In the genomic region with DNA sequence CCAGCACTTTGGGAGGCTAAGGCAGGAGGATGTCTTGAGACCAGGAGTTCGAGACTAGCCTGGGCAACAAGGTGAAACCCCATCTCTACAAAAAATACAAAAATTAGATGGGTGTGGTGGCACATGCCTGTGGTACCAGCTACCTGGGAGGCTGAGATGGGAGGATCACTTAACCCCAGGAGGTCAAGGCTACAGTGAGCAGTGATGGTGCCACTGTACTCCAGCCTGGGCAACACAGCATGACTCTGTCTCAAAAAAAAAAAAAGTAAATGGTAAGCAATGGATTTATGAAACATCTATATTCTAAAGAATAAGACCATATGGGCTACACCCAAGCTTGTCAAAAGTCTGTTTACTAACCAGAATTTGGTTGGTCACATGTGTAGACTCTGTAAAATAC, we compare ENCODE assay signal across 12 cellular contexts. TPM values are rescaled to one million over a fixed set of nuclear protein-coding genes. Genes with fewer than 3 reads are reported as not detected.
A peak's percentile ranks its signal among the peaks of the same experiment; 100 is the strongest.
DNase-seq lines count a peak whose midpoint lies in the region; ATAC-seq and TF ChIP-seq lines count a peak whose summit lies in the region.
"Had no signal": no experiment of that assay in that cellular context is flagged by ENCODE, and none has a peak within 500 bp of the region (broad histone marks: within the 10 kb centered on the region; RNA-seq: fewer than 3 reads in every experiment).

No MANE protein-coding gene starts in this region.

- TF ChIP-seq CTCF in fibroblast of lung (conservative IDR thresholded peaks at IDR 0.05 in 1 of 2, IDR thresholded peaks at IDR 0.05 in 1 of 2; ENCODE audit: low read depth in 1 of 2, low read length in 2 of 2) (no peak), psoas muscle (IDR thresholded peaks at IDR 0.05) (no peak)
- TF ChIP-seq CTCF in CD4-positive, alpha-beta T cell (IDR thresholded peaks at IDR 0.05) = no peak

- no peak overlapping the region for H2AFZ ChIP-seq in fibroblast of lung (ENCODE audit: low read length)

- H3K9me3 Mint-ChIP-seq in CD4-positive, alpha-beta T cell = no peaks in the 10 kb centered on the region

- no peaks in the 10 kb centered on the region; a peak in 1 of 22 replicates for H4K20me1 ChIP-seq in BLaER1 treated with 17β-estradiol and CSF1 and Interleukin-3, amounts not matched to agents 10 nM and 100 nM
- no peaks in the 10 kb centered on the region for H4K20me1 ChIP-seq in fibroblast of lung (ENCODE audit: control insufficient read depth, extremely low read depth, insufficient read depth, low read length)

- H3K27me3 Mint-ChIP-seq in CD4-positive, alpha-beta T cell = no peaks in the 10 kb centered on the region

- no peak overlapping the region for H3K4me3 Mint-ChIP-seq in CD4-positive, alpha-beta T cell

- DNase-seq in SJSA1 (ENCODE audit: low read depth in 1 of 2, low spot score in 2 of 2) = no peak
- no peak for DNase-seq in fibroblast of lung (ENCODE audit: low read depth in 2 of 2)
- no peak for DNase-seq in psoas muscle
- no peak for DNase-seq in Kasumi-1 (lab: John Stamatoyannopoulos, UW)
- DNase-seq in CD4-positive, alpha-beta T cell = no peak
- no peak for DNase-seq in NCI-H345 treated with DMSO at 0.1 percent for 48 hours (lab: John Stamatoyannopoulos, UW; ENCODE audit: unreplicated experiment)
- DNase-seq in MV-4-11 (lab: John Stamatoyannopoulos, UW) = no peak
- DNase-seq: BE2C; central memory CD4-positive, alpha-beta T cell; NCI-H1694 treated with DMSO at 0.1 percent for 48 hours had no signal

- POLR2A ChIA-PET in CD4-positive, alpha-beta T cell (lab: Charles Lee) = interaction anchor here (0.6 kb wide), 1 partner anchor 974 kb away, joined by 4 read pairs; no protein-coding TSS in a partner anchor

- peaks cover 18% of the 10 kb centered on the region for H3K4me1 Mint-ChIP-seq in CD4-positive, alpha-beta T cell (ENCODE audit: low read depth)

- 96 to 100% (median 97%) methylated on average over 1 of the region's 1 CpG for WGBS in psoas muscle, 3 donors

- peak overlapping the region in 1 of 10 experiments; percentile 5; a peak in 1 of 20 replicates for H3K4me3 ChIP-seq in BLaER1 treated with 17β-estradiol and CSF1 and Interleukin-3, amounts not matched to agents 10 nM and 100 nM
- H3K4me3 ChIP-seq in SJSA1 = no peak overlapping the region
- H3K4me3 ChIP-seq in fibroblast of lung (replicated peaks in 1 of 4; ENCODE audit: control extremely low read depth in 1 of 4, insufficient read depth in 1 of 4, low read depth in 3 of 4, low read length in 4 of 4) = no peak overlapping the region
- peak overlapping the region; percentile 20 for H3K4me3 ChIP-seq in psoas muscle
- H3K4me3 ChIP-seq: HAP-1 had no signal

- peak overlapping the region in 9 of 11 experiments; percentile 60 to 81 (median 73); a peak in 17 of 22 replicates for H3K27ac ChIP-seq in BLaER1 treated with 17β-estradiol and CSF1 and Interleukin-3, amounts not matched to agents 10 nM and 100 nM
- H3K27ac ChIP-seq in SJSA1 (peak overlapping the region; percentile 90), fibroblast of lung (ENCODE audit: insufficient read depth, low read length) (peak overlapping the region; percentile 57), psoas muscle (peak overlapping the region; percentile 48)
- no peak overlapping the region for H3K27ac ChIP-seq in CD4-positive, alpha-beta T cell (ENCODE audit: low read depth, low read length)

- H3K4me1 ChIP-seq in BLaER1 treated with 17β-estradiol and CSF1 and Interleukin-3, amounts not matched to agents 10 nM and 100 nM = peaks cover 49 to 81% (median 58%) of the 10 kb centered on the region in 10 experiments
- H3K4me1 ChIP-seq in SJSA1 (replicated peaks) (peaks cover 63% of the 10 kb centered on the region), fibroblast of lung (ENCODE audit: control insufficient read depth, extremely low read depth, insufficient read depth, low read length) (peaks cover 22% of the 10 kb centered on the region), psoas muscle (peaks cover 10% of the 10 kb centered on the region)

- no peaks in the 10 kb centered on the region for H3K27me3 ChIP-seq in BLaER1 treated with 17β-estradiol and CSF1 and Interleukin-3, amounts not matched to agents 10 nM and 100 nM
- H3K27me3 ChIP-seq in SJSA1 (replicated peaks) (no peaks in the 10 kb centered on the region), fibroblast of lung (ENCODE audit: control insufficient read depth, insufficient read depth, low read length) (no peaks in the 10 kb centered on the region), psoas muscle (ENCODE audit: insufficient read depth in 3 of 3, low read length in 2 of 3) (no peaks in the 10 kb centered on the region)
- H3K27me3 ChIP-seq in CD4-positive, alpha-beta T cell (ENCODE audit: control insufficient read depth, insufficient read depth, low read length) = no peaks in the 10 kb centered on the region
- H3K27me3 ChIP-seq: BE2C had no signal

- CTCF ChIA-PET in CD4-positive, alpha-beta T cell (lab: Charles Lee) = no interaction called here

- peaks cover 0 to 14% (median 4%) of the 10 kb centered on the region in 11 experiments; a peak in 3 of 22 replicates for H3K36me3 ChIP-seq in BLaER1 treated with 17β-estradiol and CSF1 and Interleukin-3, amounts not matched to agents 10 nM and 100 nM
- peaks cover 9% of the 10 kb centered on the region; the same call in 1 of the 2 replicates for H3K36me3 ChIP-seq in SJSA1
- no peaks in the 10 kb centered on the region for H3K36me3 ChIP-seq in fibroblast of lung (ENCODE audit: control insufficient read depth, insufficient read depth, low read length)
- no peaks in the 10 kb centered on the region for H3K36me3 ChIP-seq in psoas muscle (ENCODE audit: insufficient read depth in 1 of 2, low read depth in 1 of 2)
- H3K36me3 ChIP-seq: BE2C, HAP-1 had no signal

- no peaks in the 10 kb centered on the region for H3K36me3 Mint-ChIP-seq in CD4-positive, alpha-beta T cell (ENCODE audit: low read depth)

- peak in 1 of 4 donors; percentile 29 for ATAC-seq in psoas muscle
- ATAC-seq in CD4-positive, alpha-beta T cell (ENCODE audit: poor library complexity) = no peak

- H3K79me2 ChIP-seq in fibroblast of lung (ENCODE audit: control insufficient read depth, insufficient read depth, low read length) = no peaks in the 10 kb centered on the region

- intact Hi-C loops in psoas muscle (cut with DNase I) = no loop called here
- intact Hi-C loops in CD4-positive, alpha-beta T cell (cut with DNase I, micrococcal nuclease) = no loop called here

- H3K4me2 ChIP-seq in BLaER1 treated with 17β-estradiol and CSF1 and Interleukin-3, amounts not matched to agents 10 nM and 100 nM = peak overlapping the region in 10 of 11 experiments; percentile 72 to 91 (median 84); a peak in 18 of 22 replicates
- H3K4me2 ChIP-seq in fibroblast of lung (ENCODE audit: extremely low read depth, insufficient read depth, low read length) = peak overlapping the region; percentile 49

- H3K9ac ChIP-seq in BLaER1 treated with 17β-estradiol and CSF1 and Interleukin-3, amounts not matched to agents 10 nM and 100 nM = peak overlapping the region in 4 of 11 experiments; percentile 43 to 69 (median 56); a peak in 8 of 22 replicates
- H3K9ac ChIP-seq in fibroblast of lung (ENCODE audit: insufficient read depth, low read length) = no peak overlapping the region

- no peak overlapping the region for H3K27ac Mint-ChIP-seq in CD4-positive, alpha-beta T cell

- H3K9me3 ChIP-seq in BLaER1 treated with 17β-estradiol and CSF1 and Interleukin-3, amounts not matched to agents 10 nM and 100 nM (replicated peaks in 1 of 11) = peaks cover 0 to 10% (median 0%) of the 10 kb centered on the region in 11 experiments; a peak in 3 of 22 replicates
- H3K9me3 ChIP-seq in SJSA1 (replicated peaks) (no peaks in the 10 kb centered on the region), fibroblast of lung (ENCODE audit: control insufficient read depth, insufficient read depth, low read depth, low read length) (no peaks in the 10 kb centered on the region), psoas muscle (no peaks in the 10 kb centered on the region)
- H3K9me3 ChIP-seq in CD4-positive, alpha-beta T cell (ENCODE audit: control insufficient read depth, low read length) = no peaks in the 10 kb centered on the region
- H3K9me3 ChIP-seq: BE2C, HAP-1 had no signal

RNA-seq across cellular contexts. Expression of a gene that starts 12.3 kb away (rescaled TPM):
- total RNA-seq in SJSA1 (2014; rRNA removed; shearing (Covaris generic)) = 8.2 and 8.5 TPM in 2 replicates
- total RNA-seq in fibroblast of lung = 3.3 and 5.6 TPM in 2 replicates
- polyA plus RNA-seq in fibroblast of lung = 3.0 and 4.7 TPM in 2 replicates
- polyA plus RNA-seq in fibroblast of lung (2012) = 1.4 and 2.1 TPM in 2 replicates
- polyA minus RNA-seq in fibroblast of lung (ENCODE audit: low replicate concordance) = 0.78 and 1.5 TPM in 2 replicates
- total RNA-seq in psoas muscle = 1 to 10 TPM; 2.5 to 7.1 (median 4.4) TPM
- polyA plus RNA-seq in psoas muscle = 1 to 10 TPM in 2 of 3 donors, under 1 TPM in 1; 0.96 to 2.8 (median 1.6) TPM
- 1 to 10 TPM; 1.5 TPM for total RNA-seq in CD4-positive, alpha-beta T cell

RNA-seq across cellular contexts. Expression of a gene that starts 12.6 kb away (rescaled TPM):
- total RNA-seq in SJSA1 (2014; rRNA removed; shearing (Covaris generic)) = 73.2 and 80.4 TPM in 2 replicates
- total RNA-seq in fibroblast of lung (50.1 and 76.6 TPM in 2 replicates), psoas muscle (100 to 1,000 TPM in 2 of 4 donors, 10 to 100 TPM in 2; 74.4 to 121 (median 95.3) TPM)
- polyA plus RNA-seq in fibroblast of lung (96.1 and 123 TPM in 2 replicates), psoas muscle (10 to 100 TPM; 31.6 to 83.2 (median 33.9) TPM)
- polyA plus RNA-seq in fibroblast of lung (2012) = 45.7 and 52.9 TPM in 2 replicates
- polyA minus RNA-seq in fibroblast of lung (ENCODE audit: low replicate concordance) = 23.8 and 32.3 TPM in 2 replicates
- 10 to 100 TPM; 52.6 to 57.2 TPM for total RNA-seq in CD4-positive, alpha-beta T cell
